ENCODE assay signal across 9 cellular contexts in the genomic region with DNA sequence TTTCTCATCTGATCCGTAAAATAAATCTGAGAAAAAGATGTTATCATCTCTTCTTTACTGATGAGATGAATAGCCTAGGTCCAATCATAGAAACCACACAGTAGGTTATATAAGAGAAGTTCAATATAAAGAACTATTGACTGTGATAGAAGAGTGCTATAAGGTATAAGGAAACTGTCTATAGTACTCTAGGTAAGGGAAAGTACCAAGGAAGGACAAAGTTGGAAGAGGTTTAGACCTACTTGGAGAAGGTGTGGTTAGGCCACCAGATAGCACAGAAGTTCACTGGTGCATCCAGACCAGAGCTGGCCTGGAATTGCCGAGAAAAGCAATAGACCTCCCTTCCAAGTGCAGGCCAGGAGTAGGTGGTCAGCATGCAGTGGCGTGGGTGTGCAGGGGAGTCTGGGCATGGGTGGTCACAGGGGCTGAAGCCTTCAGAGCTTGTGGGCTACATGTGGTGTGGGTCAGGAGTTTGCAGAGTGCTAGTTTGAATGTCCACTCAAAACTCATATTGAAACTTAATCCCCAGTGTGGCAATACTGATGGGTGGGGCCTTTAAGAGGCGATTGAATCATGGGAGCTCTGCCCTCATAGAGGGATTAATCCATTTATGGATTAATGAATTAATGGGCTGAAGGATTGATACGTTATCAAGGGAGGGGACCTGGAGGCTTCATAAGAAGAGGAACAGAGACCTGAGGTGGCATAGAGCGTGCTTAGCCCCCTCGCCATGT.
DNase-seq lines count a peak whose midpoint lies in the region; ATAC-seq and TF ChIP-seq lines count a peak whose summit lies in the region.
"Had no signal": no experiment of that assay in that cellular context is flagged by ENCODE, and none has a peak within 500 bp of the region (broad histone marks: within the 10 kb centered on the region; RNA-seq: fewer than 3 reads in every experiment).

No MANE protein-coding gene starts in this region.

- H3K4me3 Mint-ChIP-seq in activated T-helper 1 cell treated with anti-CD3 and anti-CD28 coated beads, Interleukin-12 subunit alpha, Interleukin-12 subunit beta, Interleukin-2, Interleukin-4 antibody, amounts not matched to agents 30 ng/mL and 10 ng/mL and 1 ng/mL, durations not matched to agents 14 hours and 24 hours and 36 hours = no peak overlapping the region
- no peak overlapping the region for H3K4me3 Mint-ChIP-seq in glutamatergic neuron (ENCODE audit: unreplicated experiment)

- H3K9me3 ChIP-seq in mucosa of rectum (ENCODE audit: control insufficient read depth in 2 of 2, low read length in 2 of 2) (no peaks in the 10 kb centered on the region), uterus (no peaks in the 10 kb centered on the region)

- H3K4me1 ChIP-seq in mucosa of rectum (ENCODE audit: control insufficient read depth in 2 of 2, insufficient read depth in 2 of 2, low read length in 2 of 2) (peaks cover 18 to 50% of the 10 kb centered on the region in 2 donors), uterus (no peaks in the 10 kb centered on the region)

- H3K4me1 Mint-ChIP-seq in activated T-helper 1 cell treated with anti-CD3 and anti-CD28 coated beads, Interleukin-12 subunit alpha, Interleukin-12 subunit beta, Interleukin-2, Interleukin-4 antibody, amounts not matched to agents 30 ng/mL and 10 ng/mL and 1 ng/mL, durations not matched to agents 14 hours and 24 hours and 36 hours (ENCODE audit: low read depth) = peaks cover 91% of the 10 kb centered on the region
- no peaks in the 10 kb centered on the region for H3K4me1 Mint-ChIP-seq in glutamatergic neuron (ENCODE audit: low read depth, unreplicated experiment)

- peak; percentile 5 for ATAC-seq in GM18909 (IDR thresholded peaks at IDR 0.05; ENCODE audit: poor library complexity, unreplicated experiment)
- ATAC-seq in HG02759 (IDR thresholded peaks at IDR 0.05; ENCODE audit: unreplicated experiment) = peak; percentile 2
- no peak for ATAC-seq in HG03571 (IDR thresholded peaks at IDR 0.05; ENCODE audit: unreplicated experiment)

- no peak overlapping the region for H3K4me3 ChIP-seq in mucosa of rectum (ENCODE audit: low read length in 2 of 2)
- no peak overlapping the region for H3K4me3 ChIP-seq in uterus

- no peaks in the 10 kb centered on the region for H3K27me3 ChIP-seq in mucosa of rectum (ENCODE audit: control insufficient read depth in 2 of 2, insufficient read depth in 2 of 2, low read length in 2 of 2)
- H3K27me3 ChIP-seq in uterus = no peaks in the 10 kb centered on the region

- H3K9me3 Mint-ChIP-seq in activated T-helper 1 cell treated with anti-CD3 and anti-CD28 coated beads, Interleukin-12 subunit alpha, Interleukin-12 subunit beta, Interleukin-2, Interleukin-4 antibody, amounts not matched to agents 30 ng/mL and 10 ng/mL and 1 ng/mL, durations not matched to agents 14 hours and 24 hours and 36 hours = no peaks in the 10 kb centered on the region
- no peaks in the 10 kb centered on the region for H3K9me3 Mint-ChIP-seq in glutamatergic neuron (ENCODE audit: unreplicated experiment)

- intact Hi-C loops in activated T-helper 1 cell treated with anti-CD3 and anti-CD28 coated beads, Interleukin-12 subunit alpha, Interleukin-12 subunit beta, Interleukin-2, Interleukin-4 antibody, amounts not matched to agents 30 ng/mL and 10 ng/mL and 1 ng/mL, durations not matched to agents 14 hours and 24 hours and 36 hours (cut with micrococcal nuclease) = loop anchor here (1.0 to 10.0 kb wide), 5 partner anchors 17 to 1345 kb away; a partner anchor contains a TSS
- intact Hi-C loops in uterus (cut with DNase I; ENCODE audit: low total_unique reads) = no loop called here

- H3K27ac ChIP-seq in mucosa of rectum (ENCODE audit: low read depth in 2 of 2, low read length in 2 of 2) (peak overlapping the region; percentile 40 to 68), uterus (no peak overlapping the region)

- H3K36me3 Mint-ChIP-seq in activated T-helper 1 cell treated with anti-CD3 and anti-CD28 coated beads, Interleukin-12 subunit alpha, Interleukin-12 subunit beta, Interleukin-2, Interleukin-4 antibody, amounts not matched to agents 30 ng/mL and 10 ng/mL and 1 ng/mL, durations not matched to agents 14 hours and 24 hours and 36 hours (ENCODE audit: low read depth) = peaks cover 3% of the 10 kb centered on the region
- peaks cover 4% of the 10 kb centered on the region for H3K36me3 Mint-ChIP-seq in glutamatergic neuron (ENCODE audit: unreplicated experiment)

- H3K27ac Mint-ChIP-seq in activated T-helper 1 cell treated with anti-CD3 and anti-CD28 coated beads, Interleukin-12 subunit alpha, Interleukin-12 subunit beta, Interleukin-2, Interleukin-4 antibody, amounts not matched to agents 30 ng/mL and 10 ng/mL and 1 ng/mL, durations not matched to agents 14 hours and 24 hours and 36 hours = peak overlapping the region; percentile 57
- no peak overlapping the region for H3K27ac Mint-ChIP-seq in glutamatergic neuron (ENCODE audit: unreplicated experiment)

- no peak overlapping the region for H3K9ac ChIP-seq in mucosa of rectum (ENCODE audit: low read depth in 1 of 2, low read length in 2 of 2)

- H3K27me3 Mint-ChIP-seq in activated T-helper 1 cell treated with anti-CD3 and anti-CD28 coated beads, Interleukin-12 subunit alpha, Interleukin-12 subunit beta, Interleukin-2, Interleukin-4 antibody, amounts not matched to agents 30 ng/mL and 10 ng/mL and 1 ng/mL, durations not matched to agents 14 hours and 24 hours and 36 hours (ENCODE audit: insufficient read depth) = peaks cover 4% of the 10 kb centered on the region
- H3K27me3 Mint-ChIP-seq in glutamatergic neuron (ENCODE audit: unreplicated experiment) = peaks cover 3% of the 10 kb centered on the region

- TF ChIP-seq POLR2A in uterus (IDR thresholded peaks at IDR 0.05) = no peak

- DNase-seq in activated T-helper 1 cell treated with anti-CD3 and anti-CD28 coated beads, Interleukin-12 subunit alpha, Interleukin-12 subunit beta, Interleukin-2, Interleukin-4 antibody, amounts not matched to agents 30 ng/mL and 10 ng/mL and 1 ng/mL, durations not matched to agents 14 hours and 24 hours and 36 hours (ENCODE audit: low spot score) = no peak
- DNase-seq in uterus (no peak), glutamatergic neuron (no peak)
- no peak for DNase-seq in stimulated activated CD8-positive, alpha-beta memory T cell treated with anti-CD3 and anti-CD28 coated beads, Interleukin-4, amount 100 ng/mL, for 48 hours

- TF ChIP-seq CTCF in uterus (IDR thresholded peaks at IDR 0.05) = no peak
- TF ChIP-seq CTCF in glutamatergic neuron (IDR thresholded peaks at IDR 0.05; ENCODE audit: partially characterized antibody, unreplicated experiment) = no peak

- H3K36me3 ChIP-seq in mucosa of rectum (ENCODE audit: control insufficient read depth in 2 of 2, insufficient read depth in 2 of 2, low read length in 2 of 2) = no peaks in the 10 kb centered on the region
- no peaks in the 10 kb centered on the region for H3K36me3 ChIP-seq in uterus
- H3K36me3 ChIP-seq: WERI-Rb-1 had no signal

Comparison
In these comparisons a context has a peak if more than half of its experiments do, and no peak if none do; other contexts are left out.
1. H3K27ac ChIP-seq: peak in mucosa of rectum (2 of 2); none in uterus (0 of 2).